8 cellular contexts compared by ENCODE assay signal in genomic region chr17:50129946-50130777, GRCh38. TPM values are rescaled to one million over a fixed set of nuclear protein-coding genes. Genes with fewer than 3 reads are reported as not detected.
DNase-seq lines count a peak whose midpoint lies in the region; ATAC-seq and TF ChIP-seq lines count a peak whose summit lies in the region.

SAMD14 (minus strand) TSS chr17:50130160; CDS start chr17:50124959, 5,201 bp downstream.

- peak within 1 kb of the TSS in 2 of 3 donors; percentile 32 to 82 for H3K9ac ChIP-seq in skeletal muscle tissue (ENCODE audit: low read depth in 1 of 3, low read length in 3 of 3)

- H3K36me3 ChIP-seq in MG63 (peaks cover 22% of the 10 kb centered on the region), hepatocyte (replicated peaks; ENCODE audit: insufficient read depth, low read depth) (no peaks in the 10 kb centered on the region), skeletal muscle tissue (ENCODE audit: control insufficient read depth in 3 of 3, insufficient read depth in 3 of 3, low read length in 3 of 3) (peaks cover 0 to 4% (median under 1%) of the 10 kb centered on the region in 3 donors)

- H3K9me3 ChIP-seq in MG63 (no peaks in the 10 kb centered on the region), hepatocyte (ENCODE audit: low read depth) (no peaks in the 10 kb centered on the region), skeletal muscle tissue (ENCODE audit: control insufficient read depth in 3 of 3, low read length in 3 of 3) (no peaks in the 10 kb centered on the region)

- peak; percentile 41 for ATAC-seq in activated naive CD8-positive, alpha-beta T cell treated with anti-CD3 and anti-CD28 coated beads, Interleukin-2, amount 50 U/mL, for 24 hours
- no peak for ATAC-seq in GM18870 (IDR thresholded peaks at IDR 0.05; ENCODE audit: unreplicated experiment)

- H3K9me2 ChIP-seq in hepatocyte (replicated peaks; ENCODE audit: insufficient read depth) = no peaks in the 10 kb centered on the region

- H3K36me3 Mint-ChIP-seq in activated naive CD8-positive, alpha-beta T cell treated with anti-CD3 and anti-CD28 coated beads, Interleukin-2, amount 50 U/mL, for 24 hours (ENCODE audit: low read depth) = peaks cover 9% of the 10 kb centered on the region

- peak within 1 kb of the TSS; percentile 52 for H3K4me3 Mint-ChIP-seq in activated naive CD8-positive, alpha-beta T cell treated with anti-CD3 and anti-CD28 coated beads, Interleukin-2, amount 50 U/mL, for 24 hours

- peak within 1 kb of the TSS; percentile 99 for H3K4me2 ChIP-seq in hepatocyte

- H3K27me3 Mint-ChIP-seq in activated naive CD8-positive, alpha-beta T cell treated with anti-CD3 and anti-CD28 coated beads, Interleukin-2, amount 50 U/mL, for 24 hours = peaks cover 22% of the 10 kb centered on the region

- DNase-seq in EH (ENCODE audit: low read depth) = peak; percentile 55
- DNase-seq in MG63 = peak; percentile 38
- peak; percentile 24 for DNase-seq in activated naive CD8-positive, alpha-beta T cell treated with anti-CD3 and anti-CD28 coated beads, Interleukin-2, amount 50 U/mL, for 24 hours
- DNase-seq in hepatocyte (ENCODE audit: low spot score) = peak; percentile 61
- DNase-seq in HuH-7 (ENCODE audit: low spot score) = no peak
- DNase-seq in NOMO-1 treated with dmso at 0.1 percent for 144 hours (lab: John Stamatoyannopoulos, UW; ENCODE audit: unreplicated experiment) = no peak

- H3K4me1 ChIP-seq in hepatocyte (ENCODE audit: insufficient read depth) (peaks cover 21% of the 10 kb centered on the region), skeletal muscle tissue (ENCODE audit: control insufficient read depth in 3 of 3, insufficient read depth in 3 of 3, low read length in 3 of 3) (peaks cover 38 to 51% (median 51%) of the 10 kb centered on the region in 3 donors)

- H3K4me3 ChIP-seq in MG63 (peak within 1 kb of the TSS; percentile 31), hepatocyte (peak within 1 kb of the TSS; percentile 58), skeletal muscle tissue (ENCODE audit: low read length in 3 of 3) (peak within 1 kb of the TSS; percentile 38 to 72 (median 66))

- peak within 1 kb of the TSS; percentile 40 for H3K27ac Mint-ChIP-seq in activated naive CD8-positive, alpha-beta T cell treated with anti-CD3 and anti-CD28 coated beads, Interleukin-2, amount 50 U/mL, for 24 hours

- WGBS in hepatocyte (ENCODE audit: low lambda C conversion rate, missing lambda C conversion rate) = 8% methylated on average over 40 of the region's 74 CpGs

- H3K4me1 Mint-ChIP-seq in activated naive CD8-positive, alpha-beta T cell treated with anti-CD3 and anti-CD28 coated beads, Interleukin-2, amount 50 U/mL, for 24 hours = peaks cover 21% of the 10 kb centered on the region

- H3K27ac ChIP-seq in hepatocyte = peak within 1 kb of the TSS; percentile 65
- no peak within 1 kb of the TSS for H3K27ac ChIP-seq in skeletal muscle tissue (ENCODE audit: low read depth, low read length)

- H2AFZ ChIP-seq in hepatocyte = peak within 1 kb of the TSS; percentile 71

- no peaks in the 10 kb centered on the region for H3K9me3 Mint-ChIP-seq in activated naive CD8-positive, alpha-beta T cell treated with anti-CD3 and anti-CD28 coated beads, Interleukin-2, amount 50 U/mL, for 24 hours

- no peaks in the 10 kb centered on the region for H3K27me3 ChIP-seq in MG63
- peaks cover 3% of the 10 kb centered on the region for H3K27me3 ChIP-seq in hepatocyte
- no peaks in the 10 kb centered on the region for H3K27me3 ChIP-seq in skeletal muscle tissue (ENCODE audit: control insufficient read depth in 3 of 3, insufficient read depth in 3 of 3, low read length in 3 of 3)

- H4K20me1 ChIP-seq in hepatocyte (ENCODE audit: insufficient read depth, poor library complexity, severe bottlenecking) = no peaks in the 10 kb centered on the region

- H3K79me2 ChIP-seq in hepatocyte = no peaks in the 10 kb centered on the region

- no peak for TF ChIP-seq CTCF in hepatocyte (IDR thresholded peaks at IDR 0.05; ENCODE audit: poor library complexity)

RNA-seq across cellular contexts. Expression of gene SAMD14, which starts in this region (rescaled TPM):
- total RNA-seq in MG63 (2014; rRNA removed; shearing (Covaris generic); ENCODE audit: low replicate concordance) = not detected in 2 replicates
- total RNA-seq in hepatocyte = 2.4 and 3.1 TPM in 2 replicates
- polyA plus RNA-seq in hepatocyte = 3.1 and 4.2 TPM in 2 replicates
- total RNA-seq in skeletal muscle tissue = 1.0 TPM

Comparison
In these comparisons a context has a peak if more than half of its experiments do, and no peak if none do; other contexts are left out.
1. Peak in DNase-seq and H3K4me3 ChIP-seq in MG63; RNA of the gene not detected or under 1 TPM.
2. DNase-seq: peak in EH (single experiment), activated naive CD8-positive, alpha-beta T cell treated with anti-CD3 and anti-CD28 coated beads, Interleukin-2, amount 50 U/mL, for 24 hours (single experiment) and hepatocyte (single experiment); none in HuH-7 (single experiment) and NOMO-1 treated with dmso at 0.1 percent for 144 hours (single experiment).
3. Peak in every context shown above with its lines, with median percentiles within 50 percentile points of each other: H3K4me3 ChIP-seq.